ENCODE assay signal across 1 cellular context in genomic region chr10:44864637-44865288, GRCh38.
TF ChIP-seq lines count a peak whose summit lies in the region.

No MANE protein-coding gene starts in this region.

TF ChIP-seq in H1, 55 proteins besides CTCF, POLR2A, EP300 and RAD21:
- TF ChIP-seq KDM1A (IDR thresholded peaks at IDR 0.05; ENCODE audit: borderline replicate concordance, low read length): 0 out of 2 replicates have a peak, but pooled peaks have one; percentile 15
- TF ChIP-seq RNF2 (IDR thresholded peaks at IDR 0.05; ENCODE audit: borderline replicate concordance, low read depth, low read length, missing control alignments, poor library complexity, severe bottlenecking): peak; percentile 43
- TF ChIP-seq RFX5 (IDR thresholded peaks at IDR 0.05; ENCODE audit: borderline replicate concordance, low read depth, low read length): no peak
- TF ChIP-seq ASH2L (IDR thresholded peaks at IDR 0.05; ENCODE audit: low read length): peak; percentile 78
- no peak for TF ChIP-seq RXRA (IDR thresholded peaks at IDR 0.05; ENCODE audit: insufficient read depth, low read depth, low read length)
- TF ChIP-seq HDAC6 (IDR thresholded peaks at IDR 0.05; ENCODE audit: low read depth, low read length): no peak
- no peak for TF ChIP-seq CREB1 (IDR thresholded peaks at IDR 0.05)
- peak; percentile 93 for TF ChIP-seq KDM4A (IDR thresholded peaks at IDR 0.05; ENCODE audit: low read depth, low read length, severe bottlenecking)
- no peak for TF ChIP-seq BCL11A (IDR thresholded peaks at IDR 0.05; ENCODE audit: low read depth in 2 of 2, low read length in 2 of 2)
- no peak; the same call in 1 of the 2 replicates for TF ChIP-seq GTF2F1 (IDR thresholded peaks at IDR 0.05; ENCODE audit: borderline replicate concordance, low read depth, low read length)
- TF ChIP-seq SIRT6 (IDR thresholded peaks at IDR 0.05; ENCODE audit: low read length): no peak
- no peak for TF ChIP-seq TCF12 (IDR thresholded peaks at IDR 0.05; ENCODE audit: low read depth, low read length)
- peak; percentile 48; the same call in 1 of the 2 replicates for TF ChIP-seq BACH1 (IDR thresholded peaks at IDR 0.05; ENCODE audit: low read length)
- TF ChIP-seq NRF1 (IDR thresholded peaks at IDR 0.05; ENCODE audit: low read depth, low read length): no peak
- TF ChIP-seq SIX5 (IDR thresholded peaks at IDR 0.05; ENCODE audit: low read depth, low read length): no peak
- no peak for TF ChIP-seq SP2 (IDR thresholded peaks at IDR 0.05; ENCODE audit: low read length)
- TF ChIP-seq TBP (IDR thresholded peaks at IDR 0.05; ENCODE audit: low read depth, low read length): peak; percentile 29; the same call in 1 of the 2 replicates
- no peak for TF ChIP-seq SP1 (IDR thresholded peaks at IDR 0.05; ENCODE audit: low read depth, low read length)
- TF ChIP-seq TEAD4 (IDR thresholded peaks at IDR 0.05; ENCODE audit: low read depth, low read length): no peak
- TF ChIP-seq, protein P1, sequence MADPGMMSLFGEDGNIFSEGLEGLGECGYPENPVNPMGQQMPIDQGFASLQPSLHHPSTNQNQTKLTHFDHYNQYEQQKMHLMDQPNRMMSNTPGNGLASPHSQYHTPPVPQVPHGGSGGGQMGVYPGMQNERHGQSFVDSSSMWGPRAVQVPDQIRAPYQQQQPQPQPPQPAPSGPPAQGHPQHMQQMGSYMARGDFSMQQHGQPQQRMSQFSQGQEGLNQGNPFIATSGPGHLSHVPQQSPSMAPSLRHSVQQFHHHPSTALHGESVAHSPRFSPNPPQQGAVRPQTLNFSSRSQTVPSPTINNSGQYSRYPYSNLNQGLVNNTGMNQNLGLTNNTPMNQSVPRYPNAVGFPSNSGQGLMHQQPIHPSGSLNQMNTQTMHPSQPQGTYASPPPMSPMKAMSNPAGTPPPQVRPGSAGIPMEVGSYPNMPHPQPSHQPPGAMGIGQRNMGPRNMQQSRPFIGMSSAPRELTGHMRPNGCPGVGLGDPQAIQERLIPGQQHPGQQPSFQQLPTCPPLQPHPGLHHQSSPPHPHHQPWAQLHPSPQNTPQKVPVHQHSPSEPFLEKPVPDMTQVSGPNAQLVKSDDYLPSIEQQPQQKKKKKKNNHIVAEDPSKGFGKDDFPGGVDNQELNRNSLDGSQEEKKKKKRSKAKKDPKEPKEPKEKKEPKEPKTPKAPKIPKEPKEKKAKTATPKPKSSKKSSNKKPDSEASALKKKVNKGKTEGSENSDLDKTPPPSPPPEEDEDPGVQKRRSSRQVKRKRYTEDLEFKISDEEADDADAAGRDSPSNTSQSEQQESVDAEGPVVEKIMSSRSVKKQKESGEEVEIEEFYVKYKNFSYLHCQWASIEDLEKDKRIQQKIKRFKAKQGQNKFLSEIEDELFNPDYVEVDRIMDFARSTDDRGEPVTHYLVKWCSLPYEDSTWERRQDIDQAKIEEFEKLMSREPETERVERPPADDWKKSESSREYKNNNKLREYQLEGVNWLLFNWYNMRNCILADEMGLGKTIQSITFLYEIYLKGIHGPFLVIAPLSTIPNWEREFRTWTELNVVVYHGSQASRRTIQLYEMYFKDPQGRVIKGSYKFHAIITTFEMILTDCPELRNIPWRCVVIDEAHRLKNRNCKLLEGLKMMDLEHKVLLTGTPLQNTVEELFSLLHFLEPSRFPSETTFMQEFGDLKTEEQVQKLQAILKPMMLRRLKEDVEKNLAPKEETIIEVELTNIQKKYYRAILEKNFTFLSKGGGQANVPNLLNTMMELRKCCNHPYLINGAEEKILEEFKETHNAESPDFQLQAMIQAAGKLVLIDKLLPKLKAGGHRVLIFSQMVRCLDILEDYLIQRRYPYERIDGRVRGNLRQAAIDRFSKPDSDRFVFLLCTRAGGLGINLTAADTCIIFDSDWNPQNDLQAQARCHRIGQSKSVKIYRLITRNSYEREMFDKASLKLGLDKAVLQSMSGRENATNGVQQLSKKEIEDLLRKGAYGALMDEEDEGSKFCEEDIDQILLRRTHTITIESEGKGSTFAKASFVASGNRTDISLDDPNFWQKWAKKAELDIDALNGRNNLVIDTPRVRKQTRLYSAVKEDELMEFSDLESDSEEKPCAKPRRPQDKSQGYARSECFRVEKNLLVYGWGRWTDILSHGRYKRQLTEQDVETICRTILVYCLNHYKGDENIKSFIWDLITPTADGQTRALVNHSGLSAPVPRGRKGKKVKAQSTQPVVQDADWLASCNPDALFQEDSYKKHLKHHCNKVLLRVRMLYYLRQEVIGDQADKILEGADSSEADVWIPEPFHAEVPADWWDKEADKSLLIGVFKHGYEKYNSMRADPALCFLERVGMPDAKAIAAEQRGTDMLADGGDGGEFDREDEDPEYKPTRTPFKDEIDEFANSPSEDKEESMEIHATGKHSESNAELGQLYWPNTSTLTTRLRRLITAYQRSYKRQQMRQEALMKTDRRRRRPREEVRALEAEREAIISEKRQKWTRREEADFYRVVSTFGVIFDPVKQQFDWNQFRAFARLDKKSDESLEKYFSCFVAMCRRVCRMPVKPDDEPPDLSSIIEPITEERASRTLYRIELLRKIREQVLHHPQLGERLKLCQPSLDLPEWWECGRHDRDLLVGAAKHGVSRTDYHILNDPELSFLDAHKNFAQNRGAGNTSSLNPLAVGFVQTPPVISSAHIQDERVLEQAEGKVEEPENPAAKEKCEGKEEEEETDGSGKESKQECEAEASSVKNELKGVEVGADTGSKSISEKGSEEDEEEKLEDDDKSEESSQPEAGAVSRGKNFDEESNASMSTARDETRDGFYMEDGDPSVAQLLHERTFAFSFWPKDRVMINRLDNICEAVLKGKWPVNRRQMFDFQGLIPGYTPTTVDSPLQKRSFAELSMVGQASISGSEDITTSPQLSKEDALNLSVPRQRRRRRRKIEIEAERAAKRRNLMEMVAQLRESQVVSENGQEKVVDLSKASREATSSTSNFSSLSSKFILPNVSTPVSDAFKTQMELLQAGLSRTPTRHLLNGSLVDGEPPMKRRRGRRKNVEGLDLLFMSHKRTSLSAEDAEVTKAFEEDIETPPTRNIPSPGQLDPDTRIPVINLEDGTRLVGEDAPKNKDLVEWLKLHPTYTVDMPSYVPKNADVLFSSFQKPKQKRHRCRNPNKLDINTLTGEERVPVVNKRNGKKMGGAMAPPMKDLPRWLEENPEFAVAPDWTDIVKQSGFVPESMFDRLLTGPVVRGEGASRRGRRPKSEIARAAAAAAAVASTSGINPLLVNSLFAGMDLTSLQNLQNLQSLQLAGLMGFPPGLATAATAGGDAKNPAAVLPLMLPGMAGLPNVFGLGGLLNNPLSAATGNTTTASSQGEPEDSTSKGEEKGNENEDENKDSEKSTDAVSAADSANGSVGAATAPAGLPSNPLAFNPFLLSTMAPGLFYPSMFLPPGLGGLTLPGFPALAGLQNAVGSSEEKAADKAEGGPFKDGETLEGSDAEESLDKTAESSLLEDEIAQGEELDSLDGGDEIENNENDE (IDR thresholded peaks at IDR 0.05; ENCODE audit: insufficient replicate concordance, low read length): no peak
- TF ChIP-seq YY1 (IDR thresholded peaks at IDR 0.05; ENCODE audit: low read depth, low read length): peak; percentile 45; the same call in 1 of the 2 replicates
- TF ChIP-seq CBX8 (IDR thresholded peaks at IDR 0.05; ENCODE audit: borderline replicate concordance, low read depth, low read length): no peak
- no peak for TF ChIP-seq JUN (IDR thresholded peaks at IDR 0.05; ENCODE audit: low read depth, low read length)
- no peak for TF ChIP-seq SRF (IDR thresholded peaks at IDR 0.05; ENCODE audit: low read depth, low read length)
- TF ChIP-seq CBX5 (IDR thresholded peaks at IDR 0.05; ENCODE audit: low read depth, low read length): no peak
- TF ChIP-seq EZH2 (IDR thresholded peaks at IDR 0.05; ENCODE audit: low read depth, low read length, severe bottlenecking): peak; percentile 44
- TF ChIP-seq BRCA1 (IDR thresholded peaks at IDR 0.05; ENCODE audit: low read depth, low read length): no peak
- TF ChIP-seq KDM5A (IDR thresholded peaks at IDR 0.05; ENCODE audit: low read length): no peak
- TF ChIP-seq, protein P2, sequence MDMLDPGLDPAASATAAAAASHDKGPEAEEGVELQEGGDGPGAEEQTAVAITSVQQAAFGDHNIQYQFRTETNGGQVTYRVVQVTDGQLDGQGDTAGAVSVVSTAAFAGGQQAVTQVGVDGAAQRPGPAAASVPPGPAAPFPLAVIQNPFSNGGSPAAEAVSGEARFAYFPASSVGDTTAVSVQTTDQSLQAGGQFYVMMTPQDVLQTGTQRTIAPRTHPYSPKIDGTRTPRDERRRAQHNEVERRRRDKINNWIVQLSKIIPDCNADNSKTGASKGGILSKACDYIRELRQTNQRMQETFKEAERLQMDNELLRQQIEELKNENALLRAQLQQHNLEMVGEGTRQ (IDR thresholded peaks at IDR 0.05; ENCODE audit: low read length): peak; percentile 85
- no peak for TF ChIP-seq SAP30 (IDR thresholded peaks at IDR 0.05; ENCODE audit: insufficient read depth, insufficient replicate concordance, low read length)
- 0 out of 2 replicates have a peak, but pooled peaks have one; percentile 7 for TF ChIP-seq GABPA (IDR thresholded peaks at IDR 0.05; ENCODE audit: borderline replicate concordance, insufficient read depth, low read length)
- TF ChIP-seq CEBPB (IDR thresholded peaks at IDR 0.05; ENCODE audit: low read depth, low read length): 0 out of 2 replicates have a peak, but pooled peaks have one; percentile 32
- TF ChIP-seq MAFK (IDR thresholded peaks at IDR 0.05; ENCODE audit: low read depth, low read length): no peak
- TF ChIP-seq TAF1 (IDR thresholded peaks at IDR 0.05; ENCODE audit: low read depth, low read length): no peak
- TF ChIP-seq ATF2 (IDR thresholded peaks at IDR 0.05; ENCODE audit: low read length): no peak
- no peak for TF ChIP-seq EGR1 (IDR thresholded peaks at IDR 0.05; ENCODE audit: borderline replicate concordance, low read depth, low read length)
- TF ChIP-seq POU5F1 (IDR thresholded peaks at IDR 0.05; ENCODE audit: low read depth, low read length): no peak
- TF ChIP-seq TAF7 (optimal IDR thresholded peaks at IDR 0.05; ENCODE audit: borderline replicate concordance, low read depth, low read length): peak; percentile 34
- no peak; the same call in 1 of the 2 replicates for TF ChIP-seq RBBP5 (IDR thresholded peaks at IDR 0.05; ENCODE audit: borderline replicate concordance, low read depth, low read length)
- no peak for TF ChIP-seq CTBP2 (IDR thresholded peaks at IDR 0.05; ENCODE audit: borderline replicate concordance, insufficient read depth, insufficient read length, low read length)
- peak; percentile 83 for TF ChIP-seq E2F6 (IDR thresholded peaks at IDR 0.05)
- TF ChIP-seq JUND (IDR thresholded peaks at IDR 0.05; ENCODE audit: low read length): no peak
- peak; percentile 88 for TF ChIP-seq MAX (IDR thresholded peaks at IDR 0.05)
- no peak for TF ChIP-seq SIN3A (conservative IDR thresholded peaks at IDR 0.05 in 1 of 2, IDR thresholded peaks at IDR 0.05 in 1 of 2; ENCODE audit: low read depth in 1 of 2, low read length in 2 of 2)
- TF ChIP-seq CHD1 (IDR thresholded peaks at IDR 0.05; ENCODE audit: low read depth, low read length): no peak
- peak; percentile 42; the same call in 1 of the 2 replicates for TF ChIP-seq POLR2AphosphoS5 (IDR thresholded peaks at IDR 0.05; ENCODE audit: low read depth, low read length)
- peak; percentile 46 for TF ChIP-seq PHF8 (conservative IDR thresholded peaks at IDR 0.05; ENCODE audit: low read depth, low read length)
- no peak for TF ChIP-seq FOSL1 (IDR thresholded peaks at IDR 0.05; ENCODE audit: insufficient read depth, low read depth, low read length)
- TF ChIP-seq NANOG (IDR thresholded peaks at IDR 0.05; ENCODE audit: insufficient read depth, low read depth, low read length, poor library complexity, severe bottlenecking): no peak
- no peak for TF ChIP-seq ZNF274 (IDR thresholded peaks at IDR 0.05; ENCODE audit: borderline replicate concordance, extremely low read depth, low read length)
- no peak for TF ChIP-seq SP4 (IDR thresholded peaks at IDR 0.05; ENCODE audit: low read length)
- TF ChIP-seq ATF3 (IDR thresholded peaks at IDR 0.05; ENCODE audit: insufficient read depth, low read depth, low read length): peak; percentile 53; the same call in 1 of the 2 replicates
- TF ChIP-seq HDAC2 (IDR thresholded peaks at IDR 0.05; ENCODE audit: borderline replicate concordance in 1 of 2, low read depth in 2 of 2, low read length in 2 of 2): peak in 1 of 2 experiments; percentile 41; a peak in 1 of 4 replicates
- 0 out of 2 replicates have a peak, but pooled peaks have one; percentile 10 for TF ChIP-seq SUZ12 (IDR thresholded peaks at IDR 0.05; ENCODE audit: low read length)
- TF ChIP-seq CHD2 (IDR thresholded peaks at IDR 0.05; ENCODE audit: low read length): no peak
